17 cellular contexts compared by ENCODE assay signal in the genomic region with DNA sequence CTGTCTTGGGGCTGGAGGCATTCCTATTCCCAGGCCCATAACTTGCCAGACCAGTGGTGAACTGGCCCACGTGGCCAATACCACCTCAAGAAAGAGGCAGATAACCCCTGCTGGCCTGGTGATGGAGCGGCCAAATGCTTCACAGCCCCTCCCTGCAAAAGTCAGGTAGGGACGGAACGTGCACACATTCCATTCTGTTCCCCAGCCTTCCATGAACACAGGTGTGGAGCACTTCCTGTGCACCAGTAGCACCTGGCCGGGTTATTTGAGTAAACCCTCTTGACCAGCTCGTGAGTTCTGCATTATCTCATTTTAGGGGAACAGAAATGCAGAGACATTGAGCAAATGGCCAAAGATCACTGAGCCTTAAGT.
A peak's percentile ranks its signal among the peaks of the same experiment; 100 is the strongest.
DNase-seq lines count a peak whose midpoint lies in the region; ATAC-seq, FAIRE-seq and TF ChIP-seq lines count a peak whose summit lies in the region.
"Had no signal": no experiment of that assay in that cellular context is flagged by ENCODE, and none has a peak within 500 bp of the region (broad histone marks: within the 10 kb centered on the region; RNA-seq: fewer than 3 reads in every experiment).

No MANE protein-coding gene starts in this region.

- TF ChIP-seq EP300 in H1 (IDR thresholded peaks at IDR 0.05; ENCODE audit: borderline replicate concordance in 1 of 2, low read depth in 2 of 2, low read length in 2 of 2), result no peak

- no peak overlapping the region for H3K4ac ChIP-seq in H1 (replicated peaks; ENCODE audit: insufficient read length, low read depth, low read length)

- no peak overlapping the region for H4K5ac ChIP-seq in H1 (ENCODE audit: insufficient read length, low read depth, low read length)

- H3K18ac ChIP-seq in H1 (ENCODE audit: extremely low read depth, low read length), result no peak overlapping the region

- H3K23me2 ChIP-seq in H1 (ENCODE audit: low read depth, low read length), result no peaks in the 10 kb centered on the region; the same call in 1 of the 2 replicates

- no peak for FAIRE-seq in H1 (lab: Jason Lieb, UNC)
- FAIRE-seq: K562 had no signal

- no peak for TF ChIP-seq RAD21 in H1 (IDR thresholded peaks at IDR 0.05 in 1 of 2, conservative IDR thresholded peaks at IDR 0.05 in 1 of 2; ENCODE audit: low read depth in 2 of 2, low read length in 2 of 2)

- H3K9ac ChIP-seq in H1 (replicated peaks in 1 of 4; ENCODE audit: extremely low read depth in 1 of 4, low read depth in 3 of 4, low read length in 3 of 4), result no peak overlapping the region
- H3K9ac ChIP-seq: BLaER1 treated with 17β-estradiol and CSF1 and Interleukin-3, amounts not matched to agents 10 nM and 100 nM had no signal

- ATAC-seq in upper lobe of right lung, result peak; percentile 54
- ATAC-seq in GM18907 (IDR thresholded peaks at IDR 0.05; ENCODE audit: unreplicated experiment), result no peak
- ATAC-seq in GM18909 (IDR thresholded peaks at IDR 0.05; ENCODE audit: poor library complexity, unreplicated experiment), result no peak
- ATAC-seq: HCT116, K562 had no signal

- H3K9me3 ChIP-seq in cardiac muscle cell (ENCODE audit: low read depth) (no peaks in the 10 kb centered on the region), left ventricle myocardium inferior (replicated peaks) (no peaks in the 10 kb centered on the region), H1 (ENCODE audit: insufficient read depth in 2 of 2, low read depth in 1 of 2, low read length in 1 of 2) (no peaks in the 10 kb centered on the region), upper lobe of right lung (no peaks in the 10 kb centered on the region)
- H3K9me3 ChIP-seq: BLaER1 treated with 17β-estradiol and CSF1 and Interleukin-3, amounts not matched to agents 10 nM and 100 nM had no signal

- CTCF ChIA-PET in H1 (lab: Charles Lee; ENCODE audit: partially characterized antibody), result interaction anchor here (0.6 to 6.8 kb wide), 15 partner anchors 9 to 167 kb away, joined by 3 to 61 read pairs (median 4); a partner anchor contains a TSS

- no peak overlapping the region for H2AFZ ChIP-seq in H1 (ENCODE audit: low read length)

- no peak for TF ChIP-seq POLR2A in H1 (IDR thresholded peaks at IDR 0.05; ENCODE audit: control extremely low read depth in 1 of 2, low read depth in 2 of 2, low read length in 2 of 2)

- no peak overlapping the region for H3K23ac ChIP-seq in H1 (ENCODE audit: insufficient read length)

- H3K56ac ChIP-seq in H1 (replicated peaks; ENCODE audit: insufficient read length, low read depth, low read length), result no peak overlapping the region

- peak overlapping the region; percentile 97 for H3K27ac Mint-ChIP-seq in nephron progenitor cell
- H3K27ac Mint-ChIP-seq: CD8-positive, alpha-beta memory T cell had no signal

- H3K4me3 Mint-ChIP-seq in nephron progenitor cell, result no peak overlapping the region
- H3K4me3 Mint-ChIP-seq: CD8-positive, alpha-beta memory T cell had no signal

- no peak overlapping the region for H2AK5ac ChIP-seq in H1 (ENCODE audit: low read depth, low read length)

- TF ChIP-seq CTCF in cardiac muscle cell (IDR thresholded peaks at IDR 0.05; ENCODE audit: low read depth, low read length) (no peak), left ventricle myocardium inferior (IDR thresholded peaks at IDR 0.05; ENCODE audit: borderline replicate concordance) (no peak), H1 (IDR thresholded peaks at IDR 0.05; ENCODE audit: control extremely low read depth in 1 of 3, insufficient read depth in 1 of 3, low read depth in 1 of 3, low read length in 3 of 3) (no peak), nephron progenitor cell (IDR thresholded peaks at IDR 0.05) (no peak), upper lobe of right lung (IDR thresholded peaks at IDR 0.05) (no peak)

- H3K9me3 Mint-ChIP-seq in nephron progenitor cell, result no peaks in the 10 kb centered on the region
- H3K9me3 Mint-ChIP-seq: CD8-positive, alpha-beta memory T cell had no signal

- peaks cover 0 to 1% of the 10 kb centered on the region in 2 experiments for H4K20me1 ChIP-seq in H1 (replicated peaks in 1 of 2; ENCODE audit: control insufficient read depth in 1 of 2, insufficient read depth in 2 of 2, low read length in 2 of 2)

- H3K27me3 ChIP-seq in cardiac muscle cell (no peaks in the 10 kb centered on the region), left ventricle myocardium inferior (ENCODE audit: low read depth) (no peaks in the 10 kb centered on the region), H1 (replicated peaks in 1 of 4; ENCODE audit: control insufficient read depth in 3 of 4, extremely low read depth in 1 of 4, insufficient read depth in 3 of 4, low read length in 3 of 4) (no peaks in the 10 kb centered on the region), upper lobe of right lung (no peaks in the 10 kb centered on the region)
- H3K27me3 ChIP-seq: BLaER1 treated with 17β-estradiol and CSF1 and Interleukin-3, amounts not matched to agents 10 nM and 100 nM had no signal

- no peak overlapping the region for H2BK120ac ChIP-seq in H1 (replicated peaks; ENCODE audit: low read depth, low read length)

- WGBS in H1 (ENCODE audit: extremely low coverage in 1 of 2, insufficient coverage in 1 of 2, insufficient read length in 1 of 2, insufficient replicate concordance in 2 of 2, low coverage in 1 of 2, low lambda C conversion rate in 2 of 2, missing lambda C conversion rate in 1 of 2), 2 experiments, result 86% methylated on average over 6 of the region's 6 CpGs; no CpG with 5 or more reads in 1 of the 2 experiments

- H3K4me1 ChIP-seq in cardiac muscle cell (ENCODE audit: low read depth), result peaks cover 17% of the 10 kb centered on the region
- peaks cover 23% of the 10 kb centered on the region for H3K4me1 ChIP-seq in left ventricle myocardium inferior
- peaks cover 0 to 5% (median 1%) of the 10 kb centered on the region in 4 experiments; a peak in 3 of 7 replicates for H3K4me1 ChIP-seq in H1 (replicated peaks in 1 of 4; ENCODE audit: control insufficient read depth in 3 of 4, insufficient read depth in 4 of 4, low read length in 3 of 4)
- no peaks in the 10 kb centered on the region for H3K4me1 ChIP-seq in upper lobe of right lung

- peaks cover 23% of the 10 kb centered on the region for H3K36me3 Mint-ChIP-seq in nephron progenitor cell (ENCODE audit: low read depth)
- H3K36me3 Mint-ChIP-seq: CD8-positive, alpha-beta memory T cell had no signal

- no peak overlapping the region for H2BK15ac ChIP-seq in H1 (ENCODE audit: low read length)

- peaks cover 6% of the 10 kb centered on the region for H3K27me3 Mint-ChIP-seq in nephron progenitor cell (ENCODE audit: low read depth, poor library complexity)

- POLR2A ChIA-PET in H1 (lab: Charles Lee; ENCODE audit: partially characterized antibody), result no interaction called here

- H3K4me2 ChIP-seq in H1 (ENCODE audit: insufficient read depth in 1 of 2, low read depth in 2 of 2, low read length in 2 of 2), result no peak overlapping the region
- H3K4me2 ChIP-seq: BLaER1 treated with 17β-estradiol and CSF1 and Interleukin-3, amounts not matched to agents 10 nM and 100 nM had no signal

- H3K4me1 Mint-ChIP-seq in nephron progenitor cell, result peaks cover 48% of the 10 kb centered on the region

- H3K36me3 ChIP-seq in cardiac muscle cell (peaks cover 15% of the 10 kb centered on the region), left ventricle myocardium inferior (peaks cover 25% of the 10 kb centered on the region), H1 (ENCODE audit: control insufficient read depth in 2 of 4, insufficient read depth in 4 of 4, low read length in 3 of 4) (no peaks in the 10 kb centered on the region), upper lobe of right lung (no peaks in the 10 kb centered on the region)

- H2BK12ac ChIP-seq in H1 (ENCODE audit: low read depth, low read length), result no peak overlapping the region

- H3K14ac ChIP-seq in H1 (ENCODE audit: insufficient read length), result no peak overlapping the region

- H3K27ac ChIP-seq in cardiac muscle cell (peak overlapping the region; percentile 72), left ventricle myocardium inferior (replicated peaks) (no peak overlapping the region), H1 (ENCODE audit: low read depth, low read length) (no peak overlapping the region), upper lobe of right lung (no peak overlapping the region)
- H3K27ac ChIP-seq: SK-N-MC had no signal

- H4K91ac ChIP-seq in H1 (replicated peaks; ENCODE audit: insufficient read length, low read length), result no peak overlapping the region

- H3K79me1 ChIP-seq in H1 (ENCODE audit: low read depth, low read length), result no peaks in the 10 kb centered on the region

- no peak overlapping the region for H3K4me3 ChIP-seq in cardiac muscle cell
- H3K4me3 ChIP-seq in left ventricle myocardium inferior, result no peak overlapping the region
- H3K4me3 ChIP-seq in H1 (ENCODE audit: extremely low read depth in 1 of 4, insufficient read depth in 2 of 4, low read depth in 3 of 4, low read length in 4 of 4), result no peak overlapping the region
- no peak overlapping the region for H3K4me3 ChIP-seq in upper lobe of right lung
- H3K4me3 ChIP-seq: BLaER1 treated with 17β-estradiol and CSF1 and Interleukin-3, amounts not matched to agents 10 nM and 100 nM; K562; SK-N-MC had no signal

- intact Hi-C loops in left ventricle myocardium inferior (cut with micrococcal nuclease) (no loop called here), upper lobe of right lung (cut with DNase I) (no loop called here), head of caudate nucleus (cut with DNase I) (no loop called here)

- no peaks in the 10 kb centered on the region for H3K79me2 ChIP-seq in H1 (ENCODE audit: control insufficient read depth in 1 of 2, insufficient read depth in 2 of 2, low read length in 2 of 2)

- peak overlapping the region; percentile 63; the same call in 1 of the 2 replicates for H2BK5ac ChIP-seq in H1 (ENCODE audit: low read depth, low read length)

- H2BK20ac ChIP-seq in H1 (ENCODE audit: low read length), result no peak overlapping the region

- no peak for DNase-seq in cardiac muscle cell (ENCODE audit: low read depth in 1 of 2, low spot score in 1 of 2)
- no peak for DNase-seq in left ventricle myocardium inferior
- no peak for DNase-seq in H1 (ENCODE audit: low read depth in 1 of 2, low spot score in 2 of 2)
- no peak for DNase-seq in nephron progenitor cell
- no peak for DNase-seq in upper lobe of right lung
- no peak for DNase-seq in head of caudate nucleus
- DNase-seq: CD8-positive, alpha-beta memory T cell; NCI-H1417; NCI-H1930; NCI-H446 treated with DMSO at 0.1 percent for 48 hours; NCI-H82 had no signal

- H4K8ac ChIP-seq in H1 (ENCODE audit: extremely low read depth, insufficient read depth, low read length), result no peak overlapping the region

TF ChIP-seq in H1, 55 proteins besides CTCF, POLR2A, EP300 and RAD21 (continues in another document):
- TF ChIP-seq PHF8 (conservative IDR thresholded peaks at IDR 0.05; ENCODE audit: low read depth, low read length) (no peak), GABPA (IDR thresholded peaks at IDR 0.05; ENCODE audit: borderline replicate concordance, insufficient read depth, low read length) (no peak), SUZ12 (IDR thresholded peaks at IDR 0.05; ENCODE audit: low read length) (no peak), CBX8 (IDR thresholded peaks at IDR 0.05; ENCODE audit: borderline replicate concordance, low read depth, low read length) (no peak)
- TF ChIP-seq, protein P1, sequence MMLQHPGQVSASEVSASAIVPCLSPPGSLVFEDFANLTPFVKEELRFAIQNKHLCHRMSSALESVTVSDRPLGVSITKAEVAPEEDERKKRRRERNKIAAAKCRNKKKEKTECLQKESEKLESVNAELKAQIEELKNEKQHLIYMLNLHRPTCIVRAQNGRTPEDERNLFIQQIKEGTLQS (IDR thresholded peaks at IDR 0.05; ENCODE audit: insufficient read depth, low read depth, low read length), result no peak
